14 cellular contexts compared by ENCODE assay signal in genomic region chr4:147829401-147830101, GRCh38.
DNase-seq lines count a peak whose midpoint lies in the region; ATAC-seq and TF ChIP-seq lines count a peak whose summit lies in the region.
"Had no signal": no experiment of that assay in that cellular context is flagged by ENCODE, and none has a peak within 500 bp of the region (broad histone marks: within the 10 kb centered on the region; RNA-seq: fewer than 3 reads in every experiment).

No MANE protein-coding gene starts in this region.

- intact Hi-C loops in breast epithelium (cut with DNase I; ENCODE audit: low total_unique reads), result loop anchor here (10.0 kb wide), 1 partner anchor 95 kb away; the partner anchor contains the start of gene ARHGAP10

- H3K4me1 ChIP-seq in GM23248 (ENCODE audit: insufficient read depth), result peaks cover 44% of the 10 kb centered on the region
- H3K4me1 ChIP-seq in breast epithelium, result peaks cover 0 to 13% of the 10 kb centered on the region in 2 donors
- peaks cover 0 to 77% of the 10 kb centered on the region in 2 donors for H3K4me1 ChIP-seq in right atrium auricular region

- no peaks in the 10 kb centered on the region for H4K20me1 ChIP-seq in GM23248 (ENCODE audit: insufficient read depth)

- in situ Hi-C loops in GM23248 (cut with MboI), result no loop called here

- H3K4me2 ChIP-seq in GM23248 (ENCODE audit: unreplicated experiment), result no peak overlapping the region

- H3K27ac ChIP-seq in GM23248, result no peak overlapping the region
- H3K27ac ChIP-seq in breast epithelium, result peak overlapping the region; percentile 83 to 88
- peak overlapping the region; percentile 87 to 92 for H3K27ac ChIP-seq in right atrium auricular region
- H3K27ac ChIP-seq: SK-N-MC had no signal

- DNase-seq in GM23248 (peak; percentile 10), breast epithelium (ENCODE audit: low spot score in 2 of 2) (peak in 1 of 2 donors; percentile 74), right atrium auricular region (ENCODE audit: low spot score) (peak; percentile 75), skeletal muscle cell (ENCODE audit: low read depth) (peak; percentile 86), NCI-H146 treated with DMSO at 0.1 percent for 48 hours (lab: John Stamatoyannopoulos, UW; ENCODE audit: unreplicated experiment) (no peak)
- no peak for DNase-seq in activated naive CD4-positive, alpha-beta T cell treated with anti-CD3 and anti-CD28 coated beads, Interleukin-2, amount 50 U/mL, for 72 hours (ENCODE audit: low spot score in 2 of 2)
- DNase-seq: activated CD8-positive, alpha-beta memory T cell treated with anti-CD3 and anti-CD28 coated beads, Interleukin-2, amount 10 ng/mL, durations not matched to agents 7 days and 5 days; C1 segment of cervical spinal cord; NCI-H2081 treated with DMSO at 0.1 percent for 48 hours; stimulated activated CD4-positive, alpha-beta T cell treated with anti-CD3 and anti-CD28 coated beads, Interleukin-15, amount 100 ng/mL, for 24 hours had no signal

- no peak overlapping the region for H3K27ac Mint-ChIP-seq in activated naive CD4-positive, alpha-beta T cell treated with anti-CD3 and anti-CD28 coated beads, Interleukin-2, amount 50 U/mL, for 72 hours
- H3K27ac Mint-ChIP-seq: activated CD8-positive, alpha-beta memory T cell treated with anti-CD3 and anti-CD28 coated beads, Interleukin-2, amount 10 ng/mL, durations not matched to agents 7 days and 5 days; stimulated activated naive CD8-positive, alpha-beta T cell treated with anti-CD3 and anti-CD28 coated beads, Interleukin-15, Interleukin-2, amounts not matched to agents 100 ng/mL and 50 ng/mL, for 24 hours had no signal

- H3K36me3 ChIP-seq in GM23248 (ENCODE audit: low read depth) (no peaks in the 10 kb centered on the region), breast epithelium (no peaks in the 10 kb centered on the region), right atrium auricular region (no peaks in the 10 kb centered on the region)

- no peaks in the 10 kb centered on the region for H3K9me3 ChIP-seq in GM23248 (ENCODE audit: low read depth)
- H3K9me3 ChIP-seq in breast epithelium, result no peaks in the 10 kb centered on the region
- H3K9me3 ChIP-seq in right atrium auricular region, result no peaks in the 10 kb centered on the region

- TF ChIP-seq CTCF in breast epithelium (IDR thresholded peaks at IDR 0.05) (no peak), right atrium auricular region (IDR thresholded peaks at IDR 0.05) (no peak)

- peaks cover 53% of the 10 kb centered on the region for H3F3A ChIP-seq in GM23248 (ENCODE audit: insufficient read depth)

- H3K36me3 Mint-ChIP-seq in activated naive CD4-positive, alpha-beta T cell treated with anti-CD3 and anti-CD28 coated beads, Interleukin-2, amount 50 U/mL, for 72 hours, result no peaks in the 10 kb centered on the region

- H2AFZ ChIP-seq in GM23248, result no peak overlapping the region

- no peak for TF ChIP-seq POLR2A in breast epithelium (IDR thresholded peaks at IDR 0.05)

- H3K9ac ChIP-seq in GM23248, result no peak overlapping the region

- H3K4me3 ChIP-seq in GM23248 (no peak overlapping the region), breast epithelium (no peak overlapping the region), right atrium auricular region (no peak overlapping the region), skeletal muscle cell (ENCODE audit: low read depth, low read length) (no peak overlapping the region)
- H3K4me3 ChIP-seq: SK-N-MC had no signal

- H3K9me3 Mint-ChIP-seq in activated naive CD4-positive, alpha-beta T cell treated with anti-CD3 and anti-CD28 coated beads, Interleukin-2, amount 50 U/mL, for 72 hours, result no peaks in the 10 kb centered on the region
- H3K9me3 Mint-ChIP-seq: stimulated activated naive CD8-positive, alpha-beta T cell treated with anti-CD3 and anti-CD28 coated beads, Interleukin-15, Interleukin-2, amounts not matched to agents 100 ng/mL and 50 ng/mL, for 24 hours had no signal

- H3K79me2 ChIP-seq in GM23248 (ENCODE audit: insufficient read depth), result peaks cover 62% of the 10 kb centered on the region

- WGBS in GM23248 (ENCODE audit: low coverage in 1 of 2, low lambda C conversion rate in 2 of 2, missing lambda C conversion rate in 2 of 2), 2 experiments, result 75 to 78% methylated on average over 13 of the region's 13 CpGs

- no peaks in the 10 kb centered on the region for H3K27me3 ChIP-seq in GM23248 (replicated peaks; ENCODE audit: insufficient read depth)
- H3K27me3 ChIP-seq in breast epithelium, result no peaks in the 10 kb centered on the region
- no peaks in the 10 kb centered on the region for H3K27me3 ChIP-seq in right atrium auricular region

- no peaks in the 10 kb centered on the region for H3K9me2 ChIP-seq in GM23248 (ENCODE audit: insufficient read depth)

- no peak for ATAC-seq in activated naive CD4-positive, alpha-beta T cell treated with anti-CD3 and anti-CD28 coated beads, Interleukin-2, amount 50 U/mL, for 72 hours
- ATAC-seq in HG02970 (IDR thresholded peaks at IDR 0.05; ENCODE audit: low FRiP score, unreplicated experiment) (no peak), GM18520 (IDR thresholded peaks at IDR 0.05; ENCODE audit: unreplicated experiment) (no peak)
- ATAC-seq: activated CD8-positive, alpha-beta memory T cell treated with anti-CD3 and anti-CD28 coated beads, Interleukin-2, amount 10 ng/mL, durations not matched to agents 7 days and 5 days had no signal

Comparison
In these comparisons a context has a peak if more than half of its experiments do, and no peak if none do; other contexts are left out.
1. DNase-seq: peak in GM23248 (single experiment), right atrium auricular region (single experiment) and skeletal muscle cell (single experiment); none in activated naive CD4-positive, alpha-beta T cell treated with anti-CD3 and anti-CD28 coated beads, Interleukin-2, amount 50 U/mL, for 72 hours (0 of 2) and NCI-H146 treated with DMSO at 0.1 percent for 48 hours (single experiment).